In the genomic region with DNA sequence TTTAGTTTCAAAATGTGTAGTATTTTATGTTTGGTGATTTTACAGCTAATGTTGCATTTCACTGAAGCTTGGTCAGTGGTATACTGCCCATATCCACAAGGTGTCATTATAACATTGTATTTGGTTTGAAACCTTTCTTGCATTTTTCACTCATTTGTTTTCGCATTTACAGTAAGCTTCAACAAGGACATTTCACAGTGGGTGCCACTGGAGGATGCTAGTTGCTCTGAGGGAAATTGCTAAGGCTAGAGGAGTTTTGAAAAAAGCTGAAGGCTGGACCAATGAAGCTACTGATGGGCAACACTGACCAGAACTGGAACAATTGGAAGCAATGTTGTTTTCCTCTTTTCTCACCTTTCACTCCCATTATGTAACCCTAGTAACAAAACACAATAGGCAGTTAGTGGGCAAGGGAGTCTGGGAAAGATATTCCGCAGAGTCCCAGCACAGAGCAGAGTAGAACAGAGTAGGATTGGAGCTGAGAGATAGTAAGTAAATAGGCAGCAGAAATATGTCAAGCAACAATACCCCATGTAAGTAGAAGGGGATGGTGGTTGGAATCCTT, we compare ENCODE assay signal across 8 cellular contexts. TPM values are rescaled to one million over a fixed set of nuclear protein-coding genes. Genes with fewer than 3 reads are reported as not detected.
DNase-seq lines count a peak whose midpoint lies in the region; ATAC-seq and TF ChIP-seq lines count a peak whose summit lies in the region.

No MANE protein-coding gene starts in this region.

- TF ChIP-seq POLR2A in gastrocnemius medialis (IDR thresholded peaks at IDR 0.05) = no peak

- no peak overlapping the region for H3K27ac Mint-ChIP-seq in WTC11

- TF ChIP-seq CTCF in 22Rv1 (IDR thresholded peaks at IDR 0.05) (peak; percentile 90), GM12872 (IDR thresholded peaks at IDR 0.05; ENCODE audit: insufficient read depth, low read depth, low read length) (peak; percentile 57), WTC11 (IDR thresholded peaks at IDR 0.05) (peak; percentile 60), gastrocnemius medialis (IDR thresholded peaks at IDR 0.05 in 4 of 5, conservative IDR thresholded peaks at IDR 0.05 in 1 of 5) (peak; percentile 34 to 57 (median 38))

- POLR2A ChIA-PET in WTC11 (lab: Charles Lee) = interaction anchor here (0.5 to 0.7 kb wide), 3 partner anchors 23 to 621 kb away, joined by 3 to 4 read pairs (median 3); no protein-coding TSS in a partner anchor

- no peaks in the 10 kb centered on the region for H3K27me3 Mint-ChIP-seq in WTC11 (ENCODE audit: low read depth)

- peaks cover 5% of the 10 kb centered on the region for H3K4me1 Mint-ChIP-seq in WTC11

- no peak overlapping the region for H3K4me3 Mint-ChIP-seq in WTC11

- no peaks in the 10 kb centered on the region for H3K27me3 ChIP-seq in gastrocnemius medialis

- CTCF ChIA-PET in WTC11 (lab: Charles Lee) = interaction anchor here (0.5 to 2.8 kb wide), 38 partner anchors 11 to 1378 kb away, joined by 3 to 25 read pairs (median 4); partner anchors contain the start of genes SRI, STEAP4 and ZNF804B

- intact Hi-C loops in left ventricle myocardium superior (cut with micrococcal nuclease) = loop anchor here (1.0 kb wide), 1 partner anchor 115 kb away; no protein-coding TSS in a partner anchor
- intact Hi-C loops in gastrocnemius medialis (cut with DNase I; ENCODE audit: low total_unique reads) = loop anchor here (10.0 kb wide), 1 partner anchor 111 kb away; no protein-coding TSS in a partner anchor

- no peaks in the 10 kb centered on the region for H3K36me3 ChIP-seq in gastrocnemius medialis

- no peaks in the 10 kb centered on the region for H3K9me3 ChIP-seq in gastrocnemius medialis

- no peaks in the 10 kb centered on the region for H3K36me3 Mint-ChIP-seq in WTC11

- no peak overlapping the region for H3K4me3 ChIP-seq in gastrocnemius medialis

- ATAC-seq in HG02759 (IDR thresholded peaks at IDR 0.05; ENCODE audit: unreplicated experiment) (peak; percentile 79), WTC11 (peak; percentile 92), left ventricle myocardium superior (peak; percentile 91), gastrocnemius medialis (peak; percentile 23 to 58)

- DNase-seq in NCI-H1694 treated with DMSO at 0.1 percent for 48 hours (lab: John Stamatoyannopoulos, UW) = peak; percentile 45
- DNase-seq in WTC11 (ENCODE audit: low spot score) = no peak
- no peak for DNase-seq in left ventricle myocardium superior
- DNase-seq in gastrocnemius medialis = no peak
- no peak for DNase-seq in stimulated activated CD4-positive, alpha-beta T cell treated with anti-CD3 and anti-CD28 coated beads, Interleukin-4, amount 100 ng/mL, for 24 hours

- in situ Hi-C loops in gastrocnemius medialis (cut with MboI; ENCODE audit: low sequenced_read_pairs in 4 of 4) = loop anchor here in 2 of 4 donors (10.0 kb wide), 1 partner anchor 121 kb away; no protein-coding TSS in a partner anchor

- H3K27ac ChIP-seq in 22Rv1 = no peak overlapping the region
- no peak overlapping the region for H3K27ac ChIP-seq in gastrocnemius medialis

- no peaks in the 10 kb centered on the region for H3K9me3 Mint-ChIP-seq in WTC11

- no peaks in the 10 kb centered on the region for H3K4me1 ChIP-seq in gastrocnemius medialis

TF ChIP-seq in WTC11, 78 proteins besides CTCF, POLR2A, EP300 and RAD21:
- TF ChIP-seq EMX1 (CRISPR knock-in tag; IDR thresholded peaks at IDR 0.05) = no peak
- TF ChIP-seq ERG (CRISPR knock-in tag; IDR thresholded peaks at IDR 0.05) = no peak
- no peak for TF ChIP-seq HMGA2 (CRISPR knock-in tag; IDR thresholded peaks at IDR 0.05)
TF ChIP-seq in WTC11: peak in this region for 0.

RNA-seq across cellular contexts. Expression of gene SRI, which starts 23.6 kb away (rescaled TPM):
- total RNA-seq in WTC11 (2021) = 135 to 141 TPM (median 141 TPM) in 3 replicates
- 88.9 TPM for total RNA-seq in left ventricle myocardium superior
- 10 to 100 TPM; 12.3 to 33.1 (median 17.3) TPM for total RNA-seq in gastrocnemius medialis

Comparison
In these comparisons a context has a peak if more than half of its experiments do, and no peak if none do; other contexts are left out.
1. CTCF ChIP-seq: peak in every context shown above with its lines; median percentile 90 in 22Rv1; 60 in WTC11; 57 in GM12872; 38 in gastrocnemius medialis.
2. ATAC-seq: peak in every context shown above with its lines; median percentile 92 in WTC11; 91 in left ventricle myocardium superior; 79 in HG02759; 40 in gastrocnemius medialis.